In the genomic region with DNA sequence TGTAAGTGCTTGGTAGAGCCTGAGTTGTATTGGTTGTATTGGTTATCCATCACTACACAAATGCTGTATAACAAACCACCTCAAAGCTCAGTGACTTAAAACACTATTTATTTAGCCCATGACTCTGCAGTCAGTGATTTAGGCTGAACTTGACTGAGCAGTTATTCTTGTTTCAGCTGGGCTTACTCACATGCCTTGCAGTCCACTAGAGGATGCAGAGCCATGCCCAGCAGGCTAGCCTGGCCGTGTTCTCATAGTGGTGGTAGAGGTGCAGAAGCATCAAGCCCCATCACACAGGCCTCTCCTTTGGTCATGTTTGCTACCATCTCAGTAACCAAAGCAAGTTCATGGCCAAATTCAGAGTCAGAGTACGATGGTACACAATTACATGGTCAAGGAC, we compare ENCODE assay signal across 1 cellular context.
TF ChIP-seq lines count a peak whose summit lies in the region.

No MANE protein-coding gene starts in this region.

TF ChIP-seq in GM12878, 131 proteins besides CTCF, POLR2A, EP300 and RAD21 (continued from another document):
- TF ChIP-seq ZZZ3 (IDR thresholded peaks at IDR 0.05; ENCODE audit: control insufficient read depth, insufficient read length, low read depth) (no peak), TCF3 (IDR thresholded peaks at IDR 0.05; ENCODE audit: borderline replicate concordance, insufficient read depth, low read depth, low read length) (no peak), CBX3 (IDR thresholded peaks at IDR 0.05; ENCODE audit: borderline replicate concordance, low read depth) (no peak), IRF4 (IDR thresholded peaks at IDR 0.05; ENCODE audit: low read depth, low read length) (no peak)
